22 cellular contexts compared by ENCODE assay signal in the genomic region with DNA sequence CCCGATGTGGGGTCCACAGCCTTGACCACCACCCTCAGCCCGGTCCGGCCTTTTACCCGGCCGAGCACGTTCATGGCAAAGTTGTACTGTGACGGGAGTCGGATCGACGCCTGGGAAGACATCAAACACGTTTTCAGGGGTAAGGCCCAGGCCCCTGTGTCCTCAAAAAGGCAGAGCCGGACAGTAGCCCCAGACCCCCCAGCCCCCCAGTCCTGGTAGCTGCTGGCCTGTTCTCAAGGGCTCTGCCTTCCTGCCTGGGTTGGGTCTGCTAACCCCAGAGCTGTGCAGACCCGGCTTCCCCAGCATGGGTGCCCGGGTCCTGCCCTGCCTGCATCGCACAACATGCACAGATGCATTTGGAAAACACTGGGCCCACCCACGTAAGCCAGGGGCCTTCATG.
"Had no signal": no experiment of that assay in that cellular context is flagged by ENCODE, and none has a peak within 500 bp of the region (broad histone marks: within the 10 kb centered on the region; RNA-seq: fewer than 3 reads in every experiment).

No MANE protein-coding gene starts in this region.

- FAIRE-seq: colon, urothelium cell line had no signal

- H3K27ac ChIP-seq: epithelial cell of prostate, prostate gland, right atrium auricular region, tibial nerve had no signal

- H3K27ac Mint-ChIP-seq: activated naive CD8-positive, alpha-beta T cell treated with anti-CD3 and anti-CD28 coated beads, Interleukin-2, amount 10 ng/mL, durations not matched to agents 7 days and 5 days; endodermal cell; stimulated activated naive CD8-positive, alpha-beta T cell treated with anti-CD3 and anti-CD28 coated beads, Interleukin-15, Interleukin-2, amounts not matched to agents 100 ng/mL and 50 ng/mL, for 24 hours had no signal

- ATAC-seq: mucosa of descending colon had no signal

- H3K27me3 ChIP-seq: right atrium auricular region, tibial nerve had no signal

- H3K9me3 ChIP-seq: mucosa of descending colon, prostate gland, right atrium auricular region, tibial nerve had no signal

- H3K4me1 ChIP-seq: prostate gland, right atrium auricular region, tibial nerve had no signal

- H3K27me3 Mint-ChIP-seq: activated naive CD8-positive, alpha-beta T cell treated with anti-CD3 and anti-CD28 coated beads, Interleukin-2, amount 10 ng/mL, durations not matched to agents 7 days and 5 days; naive B cell; stimulated activated naive CD8-positive, alpha-beta T cell treated with anti-CD3 and anti-CD28 coated beads, Interleukin-15, Interleukin-2, amounts not matched to agents 100 ng/mL and 50 ng/mL, for 24 hours had no signal

- H3K4me3 Mint-ChIP-seq: activated naive CD8-positive, alpha-beta T cell treated with anti-CD3 and anti-CD28 coated beads, Interleukin-2, amount 10 ng/mL, durations not matched to agents 7 days and 5 days; endodermal cell; neural crest cell; stimulated activated naive CD8-positive, alpha-beta T cell treated with anti-CD3 and anti-CD28 coated beads, Interleukin-15, Interleukin-2, amounts not matched to agents 100 ng/mL and 50 ng/mL, for 24 hours had no signal

- H3K36me3 ChIP-seq: prostate gland, right atrium auricular region had no signal

- H3K4me3 ChIP-seq: mucosa of descending colon, prostate gland, right atrium auricular region, tibial nerve had no signal

- H3K4me1 Mint-ChIP-seq: endodermal cell had no signal

- H3K9me3 Mint-ChIP-seq: activated naive CD8-positive, alpha-beta T cell treated with anti-CD3 and anti-CD28 coated beads, Interleukin-2, amount 10 ng/mL, durations not matched to agents 7 days and 5 days; endodermal cell; naive B cell; neural crest cell; stimulated activated naive CD8-positive, alpha-beta T cell treated with anti-CD3 and anti-CD28 coated beads, Interleukin-15, Interleukin-2, amounts not matched to agents 100 ng/mL and 50 ng/mL, for 24 hours had no signal

- DNase-seq: activated CD4-positive, alpha-beta T cell treated with anti-CD3 and anti-CD28 coated beads for 48 hours; activated CD4-positive, CD25-positive, alpha-beta regulatory T cell; activated CD8-positive, alpha-beta memory T cell treated with anti-CD3 and anti-CD28 coated beads for 24 hours; activated CD8-positive, alpha-beta memory T cell treated with anti-CD3 and anti-CD28 coated beads, Interleukin-2, amount 50 U/mL, for 48 hours; activated gamma-delta T cell; activated naive CD8-positive, alpha-beta T cell treated with anti-CD3 and anti-CD28 coated beads, Interleukin-2, amount 10 ng/mL, durations not matched to agents 7 days and 5 days; amygdala; caudate nucleus; endodermal cell; foreskin fibroblast; mesenchymal stem cell; mucosa of descending colon; naive B cell; T-helper 9 cell had no signal
